Comparison of ENCODE assay signal across 11 cellular contexts in genomic region chr3:21839592-21839991, GRCh38.
DNase-seq lines count a peak whose midpoint lies in the region; ATAC-seq and TF ChIP-seq lines count a peak whose summit lies in the region.
"Had no signal": no experiment of that assay in that cellular context is flagged by ENCODE, and none has a peak within 500 bp of the region (broad histone marks: within the 10 kb centered on the region; RNA-seq: fewer than 3 reads in every experiment).

No MANE protein-coding gene starts in this region.

- CTCF ChIA-PET in MCF 10A (lab: Yijun Ruan, JAX), result interaction anchor here (0.5 to 0.6 kb wide), 3 partner anchors 19 to 219 kb away, joined by 3 read pairs; no protein-coding TSS in a partner anchor

- BruUV-seq in MCF 10A (replicated peaks; lab: Mats Ljungman, UMichigan), result no TSS peak

- H3K27ac ChIP-seq in breast epithelium (no peak overlapping the region), heart right ventricle (peak overlapping the region in 8 of 10 donors; percentile 1 to 79 (median 54))

- no peaks in the 10 kb centered on the region for H3K27me3 Mint-ChIP-seq in MCF 10A (ENCODE audit: insufficient read depth, unreplicated experiment)
- H3K27me3 Mint-ChIP-seq: effector memory CD8-positive, alpha-beta T cell; T-helper 17 cell had no signal

- H3K4me1 Mint-ChIP-seq in MCF 10A (ENCODE audit: insufficient read depth, unreplicated experiment), result peaks cover 18% of the 10 kb centered on the region
- H3K4me1 Mint-ChIP-seq: T-helper 17 cell had no signal

- no peak overlapping the region for H3K4me3 ChIP-seq in breast epithelium
- no peak overlapping the region for H3K4me3 ChIP-seq in heart right ventricle

- intact Hi-C loops in MCF 10A (cut with micrococcal nuclease) (no loop called here), breast epithelium (cut with DNase I; ENCODE audit: low total_unique reads) (no loop called here), heart right ventricle (cut with DNase I) (loop anchor here in 6 of 10 donors (2.0 to 10.0 kb wide), 5 partner anchors 42 to 89 kb away; partner anchors contain the start of gene ZNF385D (in 5 of the 6))

- H3K9me3 ChIP-seq in breast epithelium (no peaks in the 10 kb centered on the region), heart right ventricle (peaks cover 0 to 3% (median 0%) of the 10 kb centered on the region in 11 donors)

- POLR2A ChIA-PET in MCF 10A (lab: Yijun Ruan, JAX), result no interaction called here

- no peaks in the 10 kb centered on the region for H3K36me3 Mint-ChIP-seq in MCF 10A (ENCODE audit: insufficient read depth, unreplicated experiment)

- WGBS in heart right ventricle, 2 donors, result 78 to 87% methylated on average over 3 of the region's 3 CpGs

- TF ChIP-seq CTCF in MCF 10A (IDR thresholded peaks at IDR 0.05; ENCODE audit: unreplicated experiment) (no peak), breast epithelium (IDR thresholded peaks at IDR 0.05) (no peak), heart right ventricle (IDR thresholded peaks at IDR 0.05) (peak; percentile 44 to 75 (median 60))

- ATAC-seq in heart right ventricle, result peak; percentile 93 to 97 (median 95)
- no peak for ATAC-seq in HG02642 (IDR thresholded peaks at IDR 0.05; ENCODE audit: poor library complexity, unreplicated experiment)
- ATAC-seq in HG03039 (IDR thresholded peaks at IDR 0.05; ENCODE audit: unreplicated experiment), result no peak
- no peak for ATAC-seq in GM21723 (IDR thresholded peaks at IDR 0.05; ENCODE audit: unreplicated experiment)
- ATAC-seq: effector memory CD8-positive, alpha-beta T cell; T-helper 17 cell had no signal

- no peaks in the 10 kb centered on the region for H3K9me3 Mint-ChIP-seq in MCF 10A (ENCODE audit: unreplicated experiment)

- H3K27me3 ChIP-seq in breast epithelium, result no peaks in the 10 kb centered on the region
- no peaks in the 10 kb centered on the region for H3K27me3 ChIP-seq in heart right ventricle

- TF ChIP-seq POLR2A in breast epithelium (IDR thresholded peaks at IDR 0.05), result no peak

- DNase-seq in MCF 10A (ENCODE audit: unreplicated experiment), result peak; percentile 32
- DNase-seq in breast epithelium (ENCODE audit: low spot score in 2 of 2), result no peak
- peak; percentile 77 for DNase-seq in T1000 (lab: John Stamatoyannopoulos, UW)
- peak in 1 of 2 donors; percentile 81 for DNase-seq in heart right ventricle
- DNase-seq in NCI-H526 (lab: John Stamatoyannopoulos, UW), result no peak
- DNase-seq: DMS153; effector memory CD8-positive, alpha-beta T cell; T-helper 17 cell had no signal

- no peaks in the 10 kb centered on the region for H3K36me3 ChIP-seq in breast epithelium
- no peaks in the 10 kb centered on the region for H3K36me3 ChIP-seq in heart right ventricle

- H3K27ac Mint-ChIP-seq in MCF 10A (ENCODE audit: low read depth, unreplicated experiment), result no peak overlapping the region
- H3K27ac Mint-ChIP-seq: effector memory CD8-positive, alpha-beta T cell; T-helper 17 cell had no signal

- H3K4me1 ChIP-seq in breast epithelium (no peaks in the 10 kb centered on the region), heart right ventricle (peaks cover 0 to 16% (median 6%) of the 10 kb centered on the region in 9 donors)

- no peak overlapping the region for H3K4me3 Mint-ChIP-seq in MCF 10A (ENCODE audit: unreplicated experiment)
- H3K4me3 Mint-ChIP-seq: effector memory CD8-positive, alpha-beta T cell; T-helper 17 cell had no signal

Comparison
In these comparisons a context has a peak if more than half of its experiments do, and no peak if none do; other contexts are left out.
1. DNase-seq: peak in MCF 10A (single experiment) and T1000 (single experiment); none in breast epithelium (0 of 2) and NCI-H526 (0 of 2).
2. CTCF ChIP-seq: peak in heart right ventricle (9 of 9); none in MCF 10A (single experiment) and breast epithelium (0 of 3).
3. H3K27ac ChIP-seq: peak in heart right ventricle (8 of 10); none in breast epithelium (0 of 2).
4. ATAC-seq: peak in heart right ventricle (8 of 8); none in HG02642 (single experiment), HG03039 (single experiment) and GM21723 (single experiment).
5. intact Hi-C loops: an anchor here in heart right ventricle (2.0 to 10.0 kb wide); none called in MCF 10A and breast epithelium.